ENCODE assay signal across 8 cellular contexts in genomic region chr10:132434405-132435005, GRCh38. TPM values are rescaled to one million over a fixed set of nuclear protein-coding genes. Genes with fewer than 3 reads are reported as not detected.
DNase-seq lines count a peak whose midpoint lies in the region; ATAC-seq, FAIRE-seq and TF ChIP-seq lines count a peak whose summit lies in the region.

No MANE protein-coding gene starts in this region.

- H3K27ac ChIP-seq in WERI-Rb-1 (peak overlapping the region; percentile 63), upper lobe of left lung (peak overlapping the region in 1 of 4 donors; percentile 21)

- DNase-seq in activated T-cell treated with anti-CD3 and anti-CD28 coated beads for 1 hour (ENCODE audit: low read depth) (peak; percentile 35), WERI-Rb-1 (peak; percentile 80), cardiac septum (ENCODE audit: low spot score) (peak; percentile 89), upper lobe of left lung (peak; percentile 73 to 86), NCI-H1930 (lab: John Stamatoyannopoulos, UW) (no peak), urothelium cell line (ENCODE audit: low spot score) (no peak)
- no peak for DNase-seq in activated T-cell treated with anti-CD3 and anti-CD28 coated beads, Interleukin-2, amount 50 U/mL, for 1 hour

- H3K4me1 ChIP-seq in upper lobe of left lung = peaks cover 7 to 20% (median 13%) of the 10 kb centered on the region in 4 donors

- TF ChIP-seq CTCF in WERI-Rb-1 (IDR thresholded peaks at IDR 0.05; ENCODE audit: low read depth, low read length) (no peak), upper lobe of left lung (IDR thresholded peaks at IDR 0.05) (no peak)

- no peak for FAIRE-seq in urothelium cell line (lab: Jason Lieb, UNC)

- H3K36me3 ChIP-seq in WERI-Rb-1 (no peaks in the 10 kb centered on the region), upper lobe of left lung (no peaks in the 10 kb centered on the region)

- H3K4me3 ChIP-seq in WERI-Rb-1 (ENCODE audit: low read depth, low read length) (no peak overlapping the region), upper lobe of left lung (no peak overlapping the region)

- no peak for TF ChIP-seq EP300 in upper lobe of left lung (IDR thresholded peaks at IDR 0.05)

- H3K9me3 ChIP-seq in WERI-Rb-1 (ENCODE audit: severe bottlenecking) (no peaks in the 10 kb centered on the region), upper lobe of left lung (no peaks in the 10 kb centered on the region)

- intact Hi-C loops in cardiac septum (cut with DNase I) = no loop called here

- 52 to 58% methylated on average over 12 of the region's 12 CpGs for WGBS in upper lobe of left lung, 2 donors

- no peak for TF ChIP-seq POLR2A in upper lobe of left lung (IDR thresholded peaks at IDR 0.05)

- ATAC-seq in upper lobe of left lung (ENCODE audit: low FRiP score in 2 of 2) (peak in 1 of 2 donors; percentile 55), HG02970 (IDR thresholded peaks at IDR 0.05; ENCODE audit: low FRiP score, unreplicated experiment) (no peak)

- no peaks in the 10 kb centered on the region for H3K27me3 ChIP-seq in WERI-Rb-1 (ENCODE audit: insufficient read depth, low read depth, severe bottlenecking)
- no peaks in the 10 kb centered on the region for H3K27me3 ChIP-seq in upper lobe of left lung

RNA-seq across cellular contexts. Expression of gene PWWP2B, which starts 37.5 kb away (rescaled TPM):
- total RNA-seq in cardiac septum (14.3 TPM), upper lobe of left lung (10 to 100 TPM; 20.2 to 54.4 (median 32.9) TPM)

Comparison
In these comparisons a context has a peak if more than half of its experiments do, and no peak if none do; other contexts are left out.
1. DNase-seq: peak in activated T-cell treated with anti-CD3 and anti-CD28 coated beads for 1 hour (single experiment), WERI-Rb-1 (single experiment), cardiac septum (single experiment) and upper lobe of left lung (2 of 2); none in activated T-cell treated with anti-CD3 and anti-CD28 coated beads, Interleukin-2, amount 50 U/mL, for 1 hour (single experiment), NCI-H1930 (0 of 2) and urothelium cell line (single experiment).